In the genomic region with DNA sequence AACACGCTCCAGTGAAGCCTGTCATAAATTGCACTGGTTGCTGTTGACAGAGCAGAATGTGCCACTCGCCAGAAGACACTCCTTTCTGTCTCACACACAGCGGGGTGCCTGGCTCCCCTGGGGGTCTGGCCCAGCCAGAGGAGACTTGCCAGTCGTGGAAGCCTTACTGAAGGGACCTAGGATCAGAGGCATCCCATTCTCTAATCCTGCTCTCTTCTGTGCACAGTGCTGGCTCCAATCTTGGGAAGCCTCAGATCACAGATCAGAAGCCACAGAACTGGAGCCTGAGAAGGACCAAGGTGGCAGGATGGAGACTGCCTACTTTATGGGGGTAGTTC, we compare ENCODE assay signal across 8 cellular contexts. TPM values are rescaled to one million over a fixed set of nuclear protein-coding genes. Genes with fewer than 3 reads are reported as not detected.
DNase-seq lines count a peak whose midpoint lies in the region; ATAC-seq lines count a peak whose summit lies in the region.

No MANE protein-coding gene starts in this region.

- H3K4me1 ChIP-seq in stomach smooth muscle (ENCODE audit: control insufficient read depth, insufficient read depth, low read length), result peaks cover 43% of the 10 kb centered on the region

- H3K36me3 Mint-ChIP-seq in activated naive CD4-positive, alpha-beta T cell treated with anti-CD3 and anti-CD28 coated beads, Interleukin-2, amount 50 U/mL, for 72 hours, result peaks cover 4 to 14% of the 10 kb centered on the region in 2 donors

- ATAC-seq in activated naive CD4-positive, alpha-beta T cell treated with anti-CD3 and anti-CD28 coated beads, Interleukin-2, amount 50 U/mL, for 72 hours, result no peak
- ATAC-seq in GM21447 (IDR thresholded peaks at IDR 0.05; ENCODE audit: unreplicated experiment) (no peak), GM18519 (IDR thresholded peaks at IDR 0.05; ENCODE audit: low FRiP score, unreplicated experiment) (no peak)

- H3K27me3 ChIP-seq in stomach smooth muscle (ENCODE audit: control insufficient read depth in 1 of 2, insufficient read depth in 2 of 2, low read length in 2 of 2), result no peaks in the 10 kb centered on the region

- H3K9me3 ChIP-seq in iPS-18c (ENCODE audit: control insufficient read depth, insufficient read depth, low read length) (no peaks in the 10 kb centered on the region), stomach smooth muscle (ENCODE audit: control insufficient read depth in 2 of 2, low read length in 2 of 2) (no peaks in the 10 kb centered on the region)

- no peaks in the 10 kb centered on the region for H3K36me3 ChIP-seq in stomach smooth muscle (ENCODE audit: control insufficient read depth in 2 of 2, insufficient read depth in 2 of 2, low read length in 2 of 2)

- H3K27ac ChIP-seq in stomach smooth muscle (ENCODE audit: low read length), result peak overlapping the region; percentile 61

- H3K9me3 Mint-ChIP-seq in activated naive CD4-positive, alpha-beta T cell treated with anti-CD3 and anti-CD28 coated beads, Interleukin-2, amount 50 U/mL, for 72 hours, result peaks cover 0 to 5% of the 10 kb centered on the region in 2 donors

- DNase-seq in DMS53 (lab: John Stamatoyannopoulos, UW), result peak; percentile 24
- DNase-seq in DMS53 treated with DMSO at 0.1 percent for 48 hours (lab: John Stamatoyannopoulos, UW; ENCODE audit: unreplicated experiment), result no peak
- DNase-seq in activated naive CD4-positive, alpha-beta T cell treated with anti-CD3 and anti-CD28 coated beads, Interleukin-2, amount 50 U/mL, for 72 hours (ENCODE audit: low spot score in 2 of 2), result no peak
- no peak for DNase-seq in activated CD4-positive, alpha-beta T cell treated with anti-CD3 and anti-CD28 coated beads for 1 hour

- H3K9ac ChIP-seq in stomach smooth muscle (ENCODE audit: low read length in 2 of 2), result peak overlapping the region; percentile 36 to 79

- H3K4me3 ChIP-seq in iPS-18c (ENCODE audit: insufficient read depth, low read depth, low read length), result peak overlapping the region; percentile 20; the same call in 1 of the 2 replicates
- peak overlapping the region; percentile 70 to 84 for H3K4me3 ChIP-seq in stomach smooth muscle (ENCODE audit: low read length in 2 of 2)

- peak overlapping the region; percentile 96 to 98 for H3K27ac Mint-ChIP-seq in activated naive CD4-positive, alpha-beta T cell treated with anti-CD3 and anti-CD28 coated beads, Interleukin-2, amount 50 U/mL, for 72 hours

RNA-seq across cellular contexts. Expression of gene SLC9A1, which starts 1.4 kb away (rescaled TPM):
- total RNA-seq in activated naive CD4-positive, alpha-beta T cell treated with anti-CD3 and anti-CD28 coated beads, Interleukin-2, amount 50 U/mL, for 72 hours, result 10 to 100 TPM; 16.2 to 18.8 TPM
